In the genomic region with DNA sequence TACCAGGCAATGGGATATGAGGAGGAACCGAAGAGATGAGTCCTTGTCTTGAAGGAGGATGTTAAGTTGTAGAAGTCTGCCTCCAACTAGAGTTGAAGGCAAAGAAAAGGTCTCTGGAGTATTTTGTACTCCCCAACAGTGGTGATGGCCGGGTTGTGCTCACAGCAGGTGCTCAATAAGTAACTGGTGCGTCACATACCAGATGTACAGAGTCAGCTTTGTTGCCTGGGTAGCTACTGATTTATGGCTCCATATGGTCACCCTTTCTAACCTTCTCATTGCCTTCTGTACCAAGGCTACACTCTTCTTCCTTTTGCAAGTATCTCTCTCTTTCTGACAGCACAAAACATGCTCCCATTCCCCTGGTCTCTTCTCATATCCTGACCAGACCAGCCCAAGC, we compare ENCODE assay signal across 26 cellular contexts.
"Had no signal": no experiment of that assay in that cellular context is flagged by ENCODE, and none has a peak within 500 bp of the region (broad histone marks: within the 10 kb centered on the region; RNA-seq: fewer than 3 reads in every experiment).

No MANE protein-coding gene starts in this region.

- H3K9me3 ChIP-seq: body of pancreas, heart left ventricle, right atrium auricular region, suprapubic skin, tibial artery, upper lobe of right lung had no signal

- H3K79me2 ChIP-seq: parathyroid adenoma had no signal

- H3K4me3 Mint-ChIP-seq: activated naive CD8-positive, alpha-beta T cell; immature natural killer cell; naive thymus-derived CD8-positive, alpha-beta T cell; neural crest cell had no signal

- H2AFZ ChIP-seq: parathyroid adenoma had no signal

- H3K27ac ChIP-seq: body of pancreas, foreskin keratinocyte, heart left ventricle, parathyroid adenoma, right atrium auricular region, suprapubic skin, tibial artery, upper lobe of right lung, VCaP had no signal

- DNase-seq: activated CD4-positive, alpha-beta T cell treated with anti-CD3 and anti-CD28 coated beads for 48 hours; activated CD4-positive, alpha-beta T cell treated with anti-CD3 and anti-CD28 coated beads, Interleukin-2, amount 50 U/mL, for 48 hours; activated CD8-positive, alpha-beta memory T cell treated with anti-CD3 and anti-CD28 coated beads for 24 hours; activated effector memory CD4-positive, alpha-beta T cell treated with Interleukin-2 at 50 U/mL for 16 hours; activated naive CD4-positive, alpha-beta T cell treated with Interleukin-2 at 50 U/mL for 16 hours; anterior cingulate cortex; body of pancreas; foreskin keratinocyte; heart left ventricle; hypothalamus; immature natural killer cell; kidney; midbrain; naive thymus-derived CD8-positive, alpha-beta T cell; occipital lobe; stimulated activated naive CD4-positive, alpha-beta T cell; tibial artery; upper lobe of right lung had no signal

- H3K36me3 ChIP-seq: heart left ventricle, right atrium auricular region, suprapubic skin, tibial artery, upper lobe of right lung had no signal

- FAIRE-seq: endothelial cell of umbilical vein, kidney, TTC549 had no signal

- H3K27me3 ChIP-seq: body of pancreas, foreskin keratinocyte, heart left ventricle, right atrium auricular region, suprapubic skin, tibial artery, upper lobe of right lung had no signal

- H3K27ac Mint-ChIP-seq: activated naive CD8-positive, alpha-beta T cell; naive thymus-derived CD8-positive, alpha-beta T cell had no signal

- H3K36me3 Mint-ChIP-seq: activated naive CD8-positive, alpha-beta T cell; naive thymus-derived CD8-positive, alpha-beta T cell had no signal

- H3K9me3 Mint-ChIP-seq: immature natural killer cell; naive thymus-derived CD8-positive, alpha-beta T cell; neural crest cell had no signal

- H3K9ac ChIP-seq: parathyroid adenoma had no signal

- H3K4me1 ChIP-seq: body of pancreas, foreskin keratinocyte, heart left ventricle, parathyroid adenoma, right atrium auricular region, suprapubic skin, tibial artery, upper lobe of right lung had no signal

- H3K4me1 Mint-ChIP-seq: immature natural killer cell; naive thymus-derived CD8-positive, alpha-beta T cell; neural crest cell had no signal

- H3K4me3 ChIP-seq: body of pancreas, heart left ventricle, right atrium auricular region, suprapubic skin, tibial artery, upper lobe of right lung had no signal
